10 cellular contexts compared by ENCODE assay signal in the genomic region with DNA sequence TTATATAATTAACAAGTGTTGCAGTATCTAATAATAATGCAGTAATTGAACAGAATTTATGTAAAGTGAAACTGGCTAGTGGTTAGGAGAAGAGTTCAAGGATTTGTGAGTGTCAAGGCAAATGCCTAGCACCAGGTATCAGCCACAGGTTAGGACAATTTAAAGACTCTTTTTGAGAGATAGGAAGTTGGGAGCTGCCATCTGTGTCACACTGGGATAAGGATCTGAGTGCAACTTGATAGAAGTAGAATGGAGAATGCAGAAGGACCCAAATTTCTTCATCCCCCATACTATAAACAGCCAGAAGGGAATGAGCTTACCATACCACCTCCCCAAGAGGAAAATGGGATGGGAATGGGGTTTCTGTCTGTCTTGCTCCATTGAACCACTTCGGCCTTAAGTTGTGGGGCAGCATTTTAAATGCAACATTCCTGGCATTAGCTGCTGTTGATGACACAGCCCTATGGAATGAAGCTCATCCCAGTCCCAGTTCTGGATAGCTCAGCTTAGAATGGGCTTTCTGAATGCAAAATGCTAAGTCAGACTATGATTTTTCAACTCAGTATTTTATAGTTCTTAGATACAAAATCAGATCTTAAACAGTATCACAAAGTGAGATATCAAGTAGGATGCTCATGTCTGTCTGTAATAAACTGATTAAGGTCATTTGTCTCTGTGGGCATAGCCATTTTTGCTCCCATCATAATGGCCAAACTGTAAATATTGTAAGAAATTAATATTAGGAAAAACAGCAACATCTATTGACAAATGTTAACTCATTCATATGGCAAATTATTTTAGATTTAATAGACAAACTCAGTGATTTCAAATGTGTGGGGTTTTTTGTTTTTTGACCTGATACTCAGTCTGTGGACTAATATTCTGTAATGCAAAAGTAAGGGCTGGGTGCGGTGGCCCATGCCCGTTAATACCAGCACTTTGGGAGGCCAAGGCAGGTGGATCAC. TPM values are rescaled to one million over a fixed set of nuclear protein-coding genes. Genes with fewer than 3 reads are reported as not detected.
A peak's percentile ranks its signal among the peaks of the same experiment; 100 is the strongest.
DNase-seq lines count a peak whose midpoint lies in the region; ATAC-seq and TF ChIP-seq lines count a peak whose summit lies in the region.
"Had no signal": no experiment of that assay in that cellular context is flagged by ENCODE, and none has a peak within 500 bp of the region (broad histone marks: within the 10 kb centered on the region; RNA-seq: fewer than 3 reads in every experiment).

No MANE protein-coding gene starts in this region.

- H3K4me3 ChIP-seq in choroid plexus epithelial cell (ENCODE audit: low read depth, low read length) = no peak overlapping the region
- H3K4me3 ChIP-seq in mesodermal cell (ENCODE audit: extremely low read depth, insufficient read depth, low read length, poor library complexity, severe bottlenecking) = no peak overlapping the region
- H3K4me3 ChIP-seq: uterus had no signal

- TF ChIP-seq CTCF in choroid plexus epithelial cell (conservative IDR thresholded peaks at IDR 0.05; ENCODE audit: low read depth, low read length) = no peak

- peak overlapping the region; percentile 48 for H3K27ac ChIP-seq in mesodermal cell (ENCODE audit: low read depth, low read length, severe bottlenecking)
- H3K27ac ChIP-seq: uterus had no signal

- WGBS in mesodermal cell (ENCODE audit: insufficient coverage in 2 of 2), 2 experiments = 77 to 88% methylated on average over 3 of the region's 3 CpGs

- intact Hi-C loops in posterior cingulate gyrus (cut with DNase I) = no loop called here

- DNase-seq in Daoy (ENCODE audit: low read depth) (peak; percentile 66), NCI-H460 (ENCODE audit: extremely low read depth, low read depth) (peak; percentile 11), choroid plexus epithelial cell (ENCODE audit: low read depth) (peak; percentile 84), posterior cingulate gyrus (no peak), mesenteric fat pad (ENCODE audit: low spot score) (no peak), GOT3 (lab: John Stamatoyannopoulos, UW) (no peak)
- DNase-seq: GF-D8, uterus had no signal

- H3K4me1 ChIP-seq in mesodermal cell (ENCODE audit: control insufficient read depth, insufficient read depth, low read length, poor library complexity, severe bottlenecking) = peaks cover 8% of the 10 kb centered on the region
- H3K4me1 ChIP-seq: uterus had no signal

- H3K9me3 ChIP-seq in mesodermal cell (ENCODE audit: control insufficient read depth, low read length) = no peaks in the 10 kb centered on the region
- H3K9me3 ChIP-seq: uterus had no signal

- H3K36me3 ChIP-seq in mesodermal cell (ENCODE audit: control insufficient read depth, insufficient read depth, low read length) = no peaks in the 10 kb centered on the region
- H3K36me3 ChIP-seq: uterus had no signal

- no peak for ATAC-seq in HG03135 (IDR thresholded peaks at IDR 0.05; ENCODE audit: unreplicated experiment)

RNA-seq across cellular contexts. Expression of a gene that starts 44.0 kb away (rescaled TPM):
- total RNA-seq in Daoy (2014; rRNA removed; shearing (Covaris generic)) = 0.46 and 0.68 TPM in 2 replicates
- 2.1 and 2.2 TPM in 2 replicates for total RNA-seq in NCI-H460 (2014; rRNA removed; shearing (Covaris generic))
- 0.70 and 1.0 TPM in 2 replicates for polyA plus RNA-seq in NCI-H460 (2014; cell fraction: nucleus; rRNA removed)
- polyA plus RNA-seq in mesodermal cell (2013, experiment 1 of 2) = 2.2 TPM
- polyA plus RNA-seq in mesodermal cell (2013, experiment 2 of 2) = 2.3 TPM
- 8.9 TPM for total RNA-seq in mesenteric fat pad

RNA-seq across cellular contexts. Expression of a gene that starts 47.3 kb away (rescaled TPM):
- 20.3 and 22.6 TPM in 2 replicates for total RNA-seq in Daoy (2014; rRNA removed; shearing (Covaris generic))
- total RNA-seq in NCI-H460 (2014; rRNA removed; shearing (Covaris generic)) = 22.3 and 30.3 TPM in 2 replicates
- 7.8 and 13.3 TPM in 2 replicates for polyA plus RNA-seq in NCI-H460 (2014; cell fraction: nucleus; rRNA removed)
- 16.7 TPM for polyA plus RNA-seq in mesodermal cell (2013, experiment 1 of 2)
- polyA plus RNA-seq in mesodermal cell (2013, experiment 2 of 2) = 21.1 TPM
- 19.8 TPM for total RNA-seq in mesenteric fat pad

Comparison
In these comparisons a context has a peak if more than half of its experiments do, and no peak if none do; other contexts are left out.
1. DNase-seq: peak in Daoy (single experiment), NCI-H460 (single experiment) and choroid plexus epithelial cell (single experiment); none in posterior cingulate gyrus (0 of 10), mesenteric fat pad (single experiment) and GOT3 (single experiment).